In genomic region chr9:129479217-129480011, GRCh38 we compare ENCODE assay signal across 12 cellular contexts.
DNase-seq lines count a peak whose midpoint lies in the region; ATAC-seq and TF ChIP-seq lines count a peak whose summit lies in the region.
"Had no signal": no experiment of that assay in that cellular context is flagged by ENCODE, and none has a peak within 500 bp of the region (broad histone marks: within the 10 kb centered on the region; RNA-seq: fewer than 3 reads in every experiment).

No MANE protein-coding gene starts in this region.

- H3K36me3 Mint-ChIP-seq in osteocyte (ENCODE audit: unreplicated experiment) = no peaks in the 10 kb centered on the region
- H3K36me3 Mint-ChIP-seq: T-cell had no signal

- no peak for ATAC-seq in left ventricle myocardium superior
- no peak for ATAC-seq in GM18498 (IDR thresholded peaks at IDR 0.05; ENCODE audit: unreplicated experiment)
- ATAC-seq: mucosa of descending colon, T-cell had no signal

- no peak for TF ChIP-seq CTCF in right atrium auricular region (IDR thresholded peaks at IDR 0.05)
- no peak for TF ChIP-seq CTCF in esophagus muscularis mucosa (IDR thresholded peaks at IDR 0.05)
- no peak for TF ChIP-seq CTCF in osteocyte (IDR thresholded peaks at IDR 0.05)

- DNase-seq in right atrium auricular region (ENCODE audit: low spot score) = no peak
- no peak for DNase-seq in left ventricle myocardium superior
- no peak for DNase-seq in esophagus muscularis mucosa (ENCODE audit: extremely low spot score)
- DNase-seq in osteocyte (ENCODE audit: extremely low spot score, unreplicated experiment) = no peak
- no peak for DNase-seq in RPMI8226
- no peak for DNase-seq in activated T-cell treated with anti-CD3 and anti-CD28 coated beads, Interleukin-2, amount 50 U/mL, for 1 hour
- no peak for DNase-seq in A172 (ENCODE audit: low spot score)
- DNase-seq: activated CD4-positive, alpha-beta T cell treated with anti-CD3 and anti-CD28 coated beads for 4 hours; mucosa of descending colon; NCI-H2029 treated with DMSO at 0.1 percent for 48 hours; T-cell had no signal

- H3K9me3 ChIP-seq in right atrium auricular region (no peaks in the 10 kb centered on the region), esophagus muscularis mucosa (peaks cover 0 to 6% (median 0%) of the 10 kb centered on the region in 4 donors)

- H3K4me3 Mint-ChIP-seq in osteocyte (ENCODE audit: unreplicated experiment) = no peak overlapping the region
- H3K4me3 Mint-ChIP-seq: T-cell had no signal

- 81% methylated on average over 17 of the region's 19 CpGs for WGBS in esophagus muscularis mucosa

- no peak for TF ChIP-seq POLR2A in esophagus muscularis mucosa (IDR thresholded peaks at IDR 0.05; ENCODE audit: low read depth)

- peak overlapping the region; percentile 79 for H3K27ac Mint-ChIP-seq in osteocyte (ENCODE audit: unreplicated experiment)
- H3K27ac Mint-ChIP-seq: T-cell had no signal

- H3K4me3 ChIP-seq in right atrium auricular region (no peak overlapping the region), esophagus muscularis mucosa (no peak overlapping the region)
- H3K4me3 ChIP-seq: mucosa of descending colon had no signal

- H3K27ac ChIP-seq in right atrium auricular region = peak overlapping the region; percentile 99
- peak overlapping the region; percentile 97 to 100 (median 98) for H3K27ac ChIP-seq in esophagus muscularis mucosa (replicated peaks in 1 of 4)

- H3K36me3 ChIP-seq in right atrium auricular region (no peaks in the 10 kb centered on the region), esophagus muscularis mucosa (no peaks in the 10 kb centered on the region)

- H3K27me3 Mint-ChIP-seq in osteocyte (ENCODE audit: unreplicated experiment) = no peaks in the 10 kb centered on the region

- H3K27me3 ChIP-seq in right atrium auricular region = no peaks in the 10 kb centered on the region
- no peaks in the 10 kb centered on the region for H3K27me3 ChIP-seq in esophagus muscularis mucosa

- H3K4me1 ChIP-seq in right atrium auricular region (peaks cover 0 to 45% of the 10 kb centered on the region in 2 donors), esophagus muscularis mucosa (peaks cover 40 to 62% (median 49%) of the 10 kb centered on the region in 4 donors)

- intact Hi-C loops in left ventricle myocardium superior (cut with micrococcal nuclease) (no loop called here), esophagus muscularis mucosa (cut with DNase I) (loop anchor here (5.0 kb wide), 1 partner anchor 128 kb away; no protein-coding TSS in a partner anchor)

- peaks cover 63% of the 10 kb centered on the region for H3K4me1 Mint-ChIP-seq in osteocyte (ENCODE audit: unreplicated experiment)

- no peak for TF ChIP-seq EP300 in esophagus muscularis mucosa (IDR thresholded peaks at IDR 0.05)

- no peaks in the 10 kb centered on the region for H3K9me3 Mint-ChIP-seq in osteocyte (ENCODE audit: unreplicated experiment)
- H3K9me3 Mint-ChIP-seq: T-cell had no signal
